In genomic region chr22:47072642-47072967, GRCh38 we compare ENCODE assay signal across 26 cellular contexts.
"Had no signal": no experiment of that assay in that cellular context is flagged by ENCODE, and none has a peak within 500 bp of the region (broad histone marks: within the 10 kb centered on the region; RNA-seq: fewer than 3 reads in every experiment).

No MANE protein-coding gene starts in this region.

- H3K36me3 ChIP-seq: lower lobe of right lung, prostate gland, thyroid gland, vagina had no signal

- H3K27me3 ChIP-seq: left lung, stomach, testis, thyroid gland, vagina had no signal

- H3K27me3 Mint-ChIP-seq: naive B cell; stimulated activated naive B cell treated with anti-CD40 and anti-IgM and Interleukin-4, amounts not matched to agents 10 μg/mL and 1 μg/mL and 100 μg/mL, for 72 hours; type B pancreatic cell had no signal

- ATAC-seq: left colon; left lung; natural killer cell; sciatic nerve; stimulated activated naive B cell treated with anti-CD40 and anti-IgM and Interleukin-4, amounts not matched to agents 10 μg/mL and 1 μg/mL and 100 μg/mL, for 72 hours; stimulated activated naive CD8-positive, alpha-beta T cell treated with anti-CD3 and anti-CD28 coated beads, Interleukin-15, Interleukin-2, amounts not matched to agents 100 U/mL and 50 U/mL, for 24 hours had no signal

- H3K79me2 ChIP-seq: parathyroid adenoma had no signal

- H3K9ac ChIP-seq: parathyroid adenoma had no signal

- H3K4me3 ChIP-seq: left lung, lower lobe of right lung, prostate gland, skin epidermis, stomach, testis, thyroid gland, vagina had no signal

- H3K4me1 ChIP-seq: left lung, parathyroid adenoma, prostate gland, stomach, testis, thyroid gland, vagina had no signal

- H3K27ac ChIP-seq: left lung, lower lobe of right lung, parathyroid adenoma, prostate gland, skin epidermis, stomach, testis, thyroid gland, vagina had no signal

- H2AFZ ChIP-seq: parathyroid adenoma had no signal

- H3K4me3 Mint-ChIP-seq: immature natural killer cell; mesothelial cell of epicardium; natural killer cell; stimulated activated naive B cell treated with anti-CD40 and anti-IgM and Interleukin-4, amounts not matched to agents 10 μg/mL and 1 μg/mL and 100 μg/mL, for 72 hours; type B pancreatic cell had no signal

- H3K27ac Mint-ChIP-seq: mesothelial cell of epicardium; stimulated activated naive B cell treated with anti-CD40 and anti-IgM and Interleukin-4, amounts not matched to agents 10 μg/mL and 1 μg/mL and 100 μg/mL, for 72 hours; type B pancreatic cell had no signal

- DNase-seq: immature natural killer cell; kidney; left colon; lower lobe of right lung; mammary epithelial cell; mesenchymal stem cell; naive B cell; natural killer cell; retina; stimulated activated CD4-positive, alpha-beta T cell treated with anti-CD3 and anti-CD28 coated beads, Interleukin-12 subunit alpha, Interleukin-12 subunit beta, amount 100 ng/mL, for 4 hours; stimulated activated CD4-positive, alpha-beta T cell treated with anti-CD3 and anti-CD28 coated beads, Interleukin-15, amount 100 ng/mL, for 24 hours; stimulated activated CD4-positive, alpha-beta T cell treated with anti-CD3 and anti-CD28 coated beads, Interleukin-2, amount 100 ng/mL, for 24 hours; stimulated activated CD4-positive, alpha-beta T cell treated with anti-CD3 and anti-CD28 coated beads, Interleukin-4, amount 100 ng/mL, for 1 hour; stimulated activated naive B cell treated with anti-CD40 and anti-IgM and Interleukin-4, amounts not matched to agents 10 μg/mL and 1 μg/mL and 100 μg/mL, for 72 hours; stimulated activated naive CD8-positive, alpha-beta T cell treated with anti-CD3 and anti-CD28 coated beads, Interleukin-15, Interleukin-2, amounts not matched to agents 100 U/mL and 50 U/mL, for 24 hours; stomach; testis; thyroid gland had no signal

- H3K9me3 ChIP-seq: prostate gland, testis, thyroid gland had no signal
